ENCODE assay signal across 1 cellular context in genomic region chr6:34696189-34696738, GRCh38.
TF ChIP-seq lines count a peak whose summit lies in the region.

No MANE protein-coding gene starts in this region.

TF ChIP-seq in HepG2, 621 proteins besides CTCF, POLR2A, EP300 and RAD21 (continued from another document and continues in another):
- TF ChIP-seq, protein P1, sequence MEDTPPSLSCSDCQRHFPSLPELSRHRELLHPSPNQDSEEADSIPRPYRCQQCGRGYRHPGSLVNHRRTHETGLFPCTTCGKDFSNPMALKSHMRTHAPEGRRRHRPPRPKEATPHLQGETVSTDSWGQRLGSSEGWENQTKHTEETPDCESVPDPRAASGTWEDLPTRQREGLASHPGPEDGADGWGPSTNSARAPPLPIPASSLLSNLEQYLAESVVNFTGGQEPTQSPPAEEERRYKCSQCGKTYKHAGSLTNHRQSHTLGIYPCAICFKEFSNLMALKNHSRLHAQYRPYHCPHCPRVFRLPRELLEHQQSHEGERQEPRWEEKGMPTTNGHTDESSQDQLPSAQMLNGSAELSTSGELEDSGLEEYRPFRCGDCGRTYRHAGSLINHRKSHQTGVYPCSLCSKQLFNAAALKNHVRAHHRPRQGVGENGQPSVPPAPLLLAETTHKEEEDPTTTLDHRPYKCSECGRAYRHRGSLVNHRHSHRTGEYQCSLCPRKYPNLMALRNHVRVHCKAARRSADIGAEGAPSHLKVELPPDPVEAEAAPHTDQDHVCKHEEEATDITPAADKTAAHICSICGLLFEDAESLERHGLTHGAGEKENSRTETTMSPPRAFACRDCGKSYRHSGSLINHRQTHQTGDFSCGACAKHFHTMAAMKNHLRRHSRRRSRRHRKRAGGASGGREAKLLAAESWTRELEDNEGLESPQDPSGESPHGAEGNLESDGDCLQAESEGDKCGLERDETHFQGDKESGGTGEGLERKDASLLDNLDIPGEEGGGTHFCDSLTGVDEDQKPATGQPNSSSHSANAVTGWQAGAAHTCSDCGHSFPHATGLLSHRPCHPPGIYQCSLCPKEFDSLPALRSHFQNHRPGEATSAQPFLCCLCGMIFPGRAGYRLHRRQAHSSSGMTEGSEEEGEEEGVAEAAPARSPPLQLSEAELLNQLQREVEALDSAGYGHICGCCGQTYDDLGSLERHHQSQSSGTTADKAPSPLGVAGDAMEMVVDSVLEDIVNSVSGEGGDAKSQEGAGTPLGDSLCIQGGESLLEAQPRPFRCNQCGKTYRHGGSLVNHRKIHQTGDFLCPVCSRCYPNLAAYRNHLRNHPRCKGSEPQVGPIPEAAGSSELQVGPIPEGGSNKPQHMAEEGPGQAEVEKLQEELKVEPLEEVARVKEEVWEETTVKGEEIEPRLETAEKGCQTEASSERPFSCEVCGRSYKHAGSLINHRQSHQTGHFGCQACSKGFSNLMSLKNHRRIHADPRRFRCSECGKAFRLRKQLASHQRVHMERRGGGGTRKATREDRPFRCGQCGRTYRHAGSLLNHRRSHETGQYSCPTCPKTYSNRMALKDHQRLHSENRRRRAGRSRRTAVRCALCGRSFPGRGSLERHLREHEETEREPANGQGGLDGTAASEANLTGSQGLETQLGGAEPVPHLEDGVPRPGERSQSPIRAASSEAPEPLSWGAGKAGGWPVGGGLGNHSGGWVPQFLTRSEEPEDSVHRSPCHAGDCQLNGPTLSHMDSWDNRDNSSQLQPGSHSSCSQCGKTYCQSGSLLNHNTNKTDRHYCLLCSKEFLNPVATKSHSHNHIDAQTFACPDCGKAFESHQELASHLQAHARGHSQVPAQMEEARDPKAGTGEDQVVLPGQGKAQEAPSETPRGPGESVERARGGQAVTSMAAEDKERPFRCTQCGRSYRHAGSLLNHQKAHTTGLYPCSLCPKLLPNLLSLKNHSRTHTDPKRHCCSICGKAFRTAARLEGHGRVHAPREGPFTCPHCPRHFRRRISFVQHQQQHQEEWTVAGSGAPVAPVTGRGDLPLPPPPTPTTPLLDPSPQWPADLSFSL (CRISPR knock-in tag; IDR thresholded peaks at IDR 0.05) = no peak
- no peak for TF ChIP-seq PLRG1 (conservative IDR thresholded peaks at IDR 0.05)
- TF ChIP-seq KDM3A (CRISPR knock-in tag; IDR thresholded peaks at IDR 0.05; ENCODE audit: low read depth) = no peak
- TF ChIP-seq ZNF343 (CRISPR knock-in tag; IDR thresholded peaks at IDR 0.05) = no peak
- TF ChIP-seq, protein P2, sequence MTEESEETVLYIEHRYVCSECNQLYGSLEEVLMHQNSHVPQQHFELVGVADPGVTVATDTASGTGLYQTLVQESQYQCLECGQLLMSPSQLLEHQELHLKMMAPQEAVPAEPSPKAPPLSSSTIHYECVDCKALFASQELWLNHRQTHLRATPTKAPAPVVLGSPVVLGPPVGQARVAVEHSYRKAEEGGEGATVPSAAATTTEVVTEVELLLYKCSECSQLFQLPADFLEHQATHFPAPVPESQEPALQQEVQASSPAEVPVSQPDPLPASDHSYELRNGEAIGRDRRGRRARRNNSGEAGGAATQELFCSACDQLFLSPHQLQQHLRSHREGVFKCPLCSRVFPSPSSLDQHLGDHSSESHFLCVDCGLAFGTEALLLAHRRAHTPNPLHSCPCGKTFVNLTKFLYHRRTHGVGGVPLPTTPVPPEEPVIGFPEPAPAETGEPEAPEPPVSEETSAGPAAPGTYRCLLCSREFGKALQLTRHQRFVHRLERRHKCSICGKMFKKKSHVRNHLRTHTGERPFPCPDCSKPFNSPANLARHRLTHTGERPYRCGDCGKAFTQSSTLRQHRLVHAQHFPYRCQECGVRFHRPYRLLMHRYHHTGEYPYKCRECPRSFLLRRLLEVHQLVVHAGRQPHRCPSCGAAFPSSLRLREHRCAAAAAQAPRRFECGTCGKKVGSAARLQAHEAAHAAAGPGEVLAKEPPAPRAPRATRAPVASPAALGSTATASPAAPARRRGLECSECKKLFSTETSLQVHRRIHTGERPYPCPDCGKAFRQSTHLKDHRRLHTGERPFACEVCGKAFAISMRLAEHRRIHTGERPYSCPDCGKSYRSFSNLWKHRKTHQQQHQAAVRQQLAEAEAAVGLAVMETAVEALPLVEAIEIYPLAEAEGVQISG (CRISPR knock-in tag; IDR thresholded peaks at IDR 0.05) = no peak; the same call in none of the 2 replicates
- peak; percentile 54; the same call in 1 of the 2 replicates for TF ChIP-seq CREBL2 (CRISPR knock-in tag; IDR thresholded peaks at IDR 0.05; ENCODE audit: borderline replicate concordance)
- TF ChIP-seq SALL1 (CRISPR knock-in tag; IDR thresholded peaks at IDR 0.05) = peak; percentile 43
- TF ChIP-seq, protein P3, sequence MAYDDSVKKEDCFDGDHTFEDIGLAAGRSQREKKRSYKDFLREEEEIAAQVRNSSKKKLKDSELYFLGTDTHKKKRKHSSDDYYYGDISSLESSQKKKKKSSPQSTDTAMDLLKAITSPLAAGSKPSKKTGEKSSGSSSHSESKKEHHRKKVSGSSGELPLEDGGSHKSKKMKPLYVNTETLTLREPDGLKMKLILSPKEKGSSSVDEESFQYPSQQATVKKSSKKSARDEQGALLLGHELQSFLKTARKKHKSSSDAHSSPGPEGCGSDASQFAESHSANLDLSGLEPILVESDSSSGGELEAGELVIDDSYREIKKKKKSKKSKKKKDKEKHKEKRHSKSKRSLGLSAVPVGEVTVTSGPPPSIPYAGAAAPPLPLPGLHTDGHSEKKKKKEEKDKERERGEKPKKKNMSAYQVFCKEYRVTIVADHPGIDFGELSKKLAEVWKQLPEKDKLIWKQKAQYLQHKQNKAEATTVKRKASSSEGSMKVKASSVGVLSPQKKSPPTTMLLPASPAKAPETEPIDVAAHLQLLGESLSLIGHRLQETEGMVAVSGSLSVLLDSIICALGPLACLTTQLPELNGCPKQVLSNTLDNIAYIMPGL (CRISPR knock-in tag; IDR thresholded peaks at IDR 0.05; ENCODE audit: borderline replicate concordance in 1 of 2, low read depth in 1 of 2) = peak in 1 of 2 experiments; percentile 44; a peak in 2 of 4 replicates
- TF ChIP-seq KDM5A (IDR thresholded peaks at IDR 0.05; ENCODE audit: borderline replicate concordance, low read length) = 0 out of 2 replicates have a peak, but pooled peaks have one; percentile 61
- 0 out of 2 replicates have a peak, but pooled peaks have one; percentile 13 for TF ChIP-seq ZMAT3 (CRISPR knock-in tag; conservative IDR thresholded peaks at IDR 0.05)
- no peak for TF ChIP-seq SRSF4 (IDR thresholded peaks at IDR 0.05; ENCODE audit: low read depth, low read length, poor library complexity, severe bottlenecking)
- TF ChIP-seq FOSL1 (CRISPR knock-in tag; IDR thresholded peaks at IDR 0.05; ENCODE audit: borderline replicate concordance) = no peak
- 0 out of 2 replicates have a peak, but pooled peaks have one; percentile 30 for TF ChIP-seq ZNF331 (CRISPR knock-in tag; IDR thresholded peaks at IDR 0.05)
- TF ChIP-seq ZMYM4 (CRISPR knock-in tag; IDR thresholded peaks at IDR 0.05) = no peak; the same call in 1 of the 2 replicates
- 0 out of 2 replicates have a peak, but pooled peaks have one; percentile 23 for TF ChIP-seq HOXD1 (CRISPR knock-in tag; IDR thresholded peaks at IDR 0.05)
- peak; percentile 47; the same call in 1 of the 2 replicates for TF ChIP-seq MAF1 (CRISPR knock-in tag; IDR thresholded peaks at IDR 0.05; ENCODE audit: borderline replicate concordance)
- TF ChIP-seq CHCHD3 (CRISPR knock-in tag; IDR thresholded peaks at IDR 0.05) = 0 out of 2 replicates have a peak, but pooled peaks have one; percentile 24
- TF ChIP-seq CHD2 (IDR thresholded peaks at IDR 0.05; ENCODE audit: low read depth, low read length) = no peak
- no peak for TF ChIP-seq ZBTB37 (CRISPR knock-in tag; IDR thresholded peaks at IDR 0.05)
- no peak for TF ChIP-seq ZNF567 (CRISPR knock-in tag; IDR thresholded peaks at IDR 0.05; ENCODE audit: borderline replicate concordance)
- no peak for TF ChIP-seq ZNF24 (IDR thresholded peaks at IDR 0.05)
- peak; percentile 50; the same call in 1 of the 2 replicates for TF ChIP-seq KDM5B (CRISPR knock-in tag; IDR thresholded peaks at IDR 0.05; ENCODE audit: borderline replicate concordance)
- TF ChIP-seq, protein P4, sequence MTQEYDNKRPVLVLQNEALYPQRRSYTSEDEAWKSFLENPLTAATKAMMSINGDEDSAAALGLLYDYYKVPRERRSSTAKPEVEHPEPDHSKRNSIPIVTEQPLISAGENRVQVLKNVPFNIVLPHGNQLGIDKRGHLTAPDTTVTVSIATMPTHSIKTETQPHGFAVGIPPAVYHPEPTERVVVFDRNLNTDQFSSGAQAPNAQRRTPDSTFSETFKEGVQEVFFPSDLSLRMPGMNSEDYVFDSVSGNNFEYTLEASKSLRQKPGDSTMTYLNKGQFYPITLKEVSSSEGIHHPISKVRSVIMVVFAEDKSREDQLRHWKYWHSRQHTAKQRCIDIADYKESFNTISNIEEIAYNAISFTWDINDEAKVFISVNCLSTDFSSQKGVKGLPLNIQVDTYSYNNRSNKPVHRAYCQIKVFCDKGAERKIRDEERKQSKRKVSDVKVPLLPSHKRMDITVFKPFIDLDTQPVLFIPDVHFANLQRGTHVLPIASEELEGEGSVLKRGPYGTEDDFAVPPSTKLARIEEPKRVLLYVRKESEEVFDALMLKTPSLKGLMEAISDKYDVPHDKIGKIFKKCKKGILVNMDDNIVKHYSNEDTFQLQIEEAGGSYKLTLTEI (CRISPR knock-in tag; conservative IDR thresholded peaks at IDR 0.05) = no peak
- no peak for TF ChIP-seq ZNF614 (CRISPR knock-in tag; IDR thresholded peaks at IDR 0.05; ENCODE audit: borderline replicate concordance)
- no peak for TF ChIP-seq BHLHE40 (IDR thresholded peaks at IDR 0.05; ENCODE audit: low read length)
- TF ChIP-seq ZNF160 (CRISPR knock-in tag; IDR thresholded peaks at IDR 0.05) = 0 out of 2 replicates have a peak, but pooled peaks have one; percentile 62
- peak; percentile 60; the same call in 1 of the 2 replicates for TF ChIP-seq AKNA (CRISPR knock-in tag; IDR thresholded peaks at IDR 0.05; ENCODE audit: borderline replicate concordance)
- peak; percentile 88; the same call in 1 of the 2 replicates for TF ChIP-seq GPN1 (CRISPR knock-in tag; IDR thresholded peaks at IDR 0.05; ENCODE audit: borderline replicate concordance)
- TF ChIP-seq ZNF235 (CRISPR knock-in tag; IDR thresholded peaks at IDR 0.05; ENCODE audit: borderline replicate concordance) = 0 out of 2 replicates have a peak, but pooled peaks have one; percentile 72
- TF ChIP-seq YEATS4 (CRISPR knock-in tag; IDR thresholded peaks at IDR 0.05; ENCODE audit: borderline replicate concordance) = peak; percentile 72; the same call in 1 of the 2 replicates
- TF ChIP-seq UBTF (CRISPR knock-in tag; IDR thresholded peaks at IDR 0.05) = peak; percentile 77
- no peak for TF ChIP-seq ZNF746 (CRISPR knock-in tag; IDR thresholded peaks at IDR 0.05)
- 0 out of 2 replicates have a peak, but pooled peaks have one; percentile 27 for TF ChIP-seq TBP (CRISPR knock-in tag; IDR thresholded peaks at IDR 0.05)
- TF ChIP-seq ZNF878 (CRISPR knock-in tag; IDR thresholded peaks at IDR 0.05) = peak; percentile 21; the same call in 1 of the 2 replicates
- TF ChIP-seq ZNF598 (CRISPR knock-in tag; IDR thresholded peaks at IDR 0.05; ENCODE audit: borderline replicate concordance) = peak; percentile 65; the same call in 1 of the 2 replicates
- TF ChIP-seq ZFP36L1 (CRISPR knock-in tag; IDR thresholded peaks at IDR 0.05) = no peak; the same call in 1 of the 2 replicates
